16 cellular contexts compared by ENCODE assay signal in the genomic region with DNA sequence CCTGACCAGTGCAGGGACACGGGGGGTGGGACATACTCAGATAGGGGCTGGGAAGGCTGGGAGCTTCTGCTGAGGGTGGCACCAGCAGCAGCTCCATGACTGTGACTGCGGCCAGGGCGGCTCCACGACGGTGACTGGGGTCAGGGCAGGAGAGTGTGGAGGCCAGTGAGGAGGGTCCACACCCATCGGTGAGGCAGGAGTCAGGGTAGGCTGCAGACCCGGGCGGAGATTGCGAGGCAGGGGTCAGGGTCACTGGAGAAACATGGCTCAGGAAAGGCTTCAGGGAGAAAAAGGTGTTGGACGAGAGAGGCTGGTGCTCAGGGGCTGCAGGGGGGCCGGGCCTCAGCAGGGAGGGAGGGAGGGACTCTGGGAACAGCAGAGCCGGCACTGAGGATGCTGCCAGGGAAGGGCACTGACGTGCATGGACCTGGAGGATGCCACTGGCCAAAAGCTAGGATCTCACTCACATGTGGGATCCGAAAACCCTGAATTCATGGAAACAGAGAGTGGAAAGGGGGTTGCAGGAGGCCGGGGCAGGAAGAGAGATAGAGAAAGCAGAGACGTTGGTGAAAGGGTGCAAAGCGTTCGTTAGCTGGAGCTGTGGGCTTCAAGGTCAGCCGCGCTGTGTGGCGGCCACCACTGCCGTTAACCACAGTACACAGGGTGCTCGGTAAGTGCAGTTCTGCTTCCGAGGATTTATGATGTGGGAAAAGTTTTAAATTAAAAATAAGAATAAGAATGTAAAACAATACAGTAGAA. TPM values are rescaled to one million over a fixed set of nuclear protein-coding genes. Genes with fewer than 3 reads are reported as not detected.
DNase-seq lines count a peak whose midpoint lies in the region; ATAC-seq and TF ChIP-seq lines count a peak whose summit lies in the region.
"Had no signal": no experiment of that assay in that cellular context is flagged by ENCODE, and none has a peak within 500 bp of the region (broad histone marks: within the 10 kb centered on the region; RNA-seq: fewer than 3 reads in every experiment).

No MANE protein-coding gene starts in this region.

- H3K9me3 Mint-ChIP-seq in chondrocyte (ENCODE audit: low read depth): no peaks in the 10 kb centered on the region
- H3K9me3 Mint-ChIP-seq in activated CD4-positive, alpha-beta memory T cell treated with anti-CD3 and anti-CD28 coated beads, Interleukin-2, amount 10 ng/mL, durations not matched to agents 7 days and 5 days: no peaks in the 10 kb centered on the region

- DNase-seq in Right ventricle myocardium inferior (ENCODE audit: missing footprints) (peak; percentile 40), cardiac septum (ENCODE audit: low spot score) (no peak), chondrocyte (ENCODE audit: low spot score) (peak; percentile 68), lower lobe of right lung (peak; percentile 21)
- no peak for DNase-seq in activated CD4-positive, alpha-beta memory T cell treated with anti-CD3 and anti-CD28 coated beads, Interleukin-2, amount 10 ng/mL, durations not matched to agents 7 days and 5 days
- DNase-seq: Caco-2, NCI-H446 treated with DMSO at 0.1 percent for 48 hours, NCI-H774, SHP77 had no signal

- no peaks in the 10 kb centered on the region for H3K9me3 ChIP-seq in lower lobe of right lung
- H3K9me3 ChIP-seq: A549, Caco-2 had no signal

- H3K36me3 ChIP-seq in lower lobe of right lung: no peaks in the 10 kb centered on the region

- H3K4me1 Mint-ChIP-seq in chondrocyte (ENCODE audit: low read depth): no peaks in the 10 kb centered on the region
- H3K4me1 Mint-ChIP-seq in activated CD4-positive, alpha-beta memory T cell treated with anti-CD3 and anti-CD28 coated beads, Interleukin-2, amount 10 ng/mL, durations not matched to agents 7 days and 5 days: no peaks in the 10 kb centered on the region

- H3K27ac ChIP-seq in lower lobe of right lung (no peak overlapping the region), temporal lobe (ENCODE audit: low read depth, low read length) (peak overlapping the region; percentile 98)
- H3K27ac ChIP-seq: A549, C4-2B, HL-60 had no signal

- peaks cover 40% of the 10 kb centered on the region for H3K27me3 ChIP-seq in lower lobe of right lung (ENCODE audit: low read depth)

- CTCF ChIA-PET in activated CD4-positive, alpha-beta memory T cell treated with anti-CD3 and anti-CD28 coated beads, Interleukin-2, amount 10 ng/mL, durations not matched to agents 7 days and 5 days (lab: Charles Lee): no interaction called here

- POLR2A ChIA-PET in activated CD4-positive, alpha-beta memory T cell treated with anti-CD3 and anti-CD28 coated beads, Interleukin-2, amount 10 ng/mL, durations not matched to agents 7 days and 5 days (lab: Charles Lee): no interaction called here

- no peaks in the 10 kb centered on the region for H3K4me1 ChIP-seq in lower lobe of right lung
- H3K4me1 ChIP-seq: A549, Caco-2 had no signal

- TF ChIP-seq CTCF in chondrocyte (IDR thresholded peaks at IDR 0.05) (no peak), lower lobe of right lung (IDR thresholded peaks at IDR 0.05) (no peak)

- no peak overlapping the region for H3K4me3 ChIP-seq in lower lobe of right lung
- H3K4me3 ChIP-seq: A549, K562 had no signal

- H3K27ac Mint-ChIP-seq in chondrocyte (ENCODE audit: unreplicated experiment): no peak overlapping the region
- H3K27ac Mint-ChIP-seq in activated CD4-positive, alpha-beta memory T cell treated with anti-CD3 and anti-CD28 coated beads, Interleukin-2, amount 10 ng/mL, durations not matched to agents 7 days and 5 days: no peak overlapping the region

- H3K36me3 Mint-ChIP-seq in chondrocyte (ENCODE audit: low read depth): no peaks in the 10 kb centered on the region
- H3K36me3 Mint-ChIP-seq in activated CD4-positive, alpha-beta memory T cell treated with anti-CD3 and anti-CD28 coated beads, Interleukin-2, amount 10 ng/mL, durations not matched to agents 7 days and 5 days (ENCODE audit: low read depth): peaks cover 3% of the 10 kb centered on the region

- intact Hi-C loops in Right ventricle myocardium inferior (cut with DNase I) (no loop called here), cardiac septum (cut with DNase I) (no loop called here), lower lobe of right lung (cut with DNase I) (no loop called here)

- no peak overlapping the region for H3K4me3 Mint-ChIP-seq in chondrocyte (ENCODE audit: unreplicated experiment)
- H3K4me3 Mint-ChIP-seq in activated CD4-positive, alpha-beta memory T cell treated with anti-CD3 and anti-CD28 coated beads, Interleukin-2, amount 10 ng/mL, durations not matched to agents 7 days and 5 days: no peak overlapping the region

- peaks cover 2% of the 10 kb centered on the region for H3K27me3 Mint-ChIP-seq in chondrocyte (ENCODE audit: low read depth)
- no peaks in the 10 kb centered on the region for H3K27me3 Mint-ChIP-seq in activated CD4-positive, alpha-beta memory T cell treated with anti-CD3 and anti-CD28 coated beads, Interleukin-2, amount 10 ng/mL, durations not matched to agents 7 days and 5 days

- ATAC-seq in Right ventricle myocardium inferior (no peak), lower lobe of right lung (no peak), GM19328 (IDR thresholded peaks at IDR 0.05; ENCODE audit: unreplicated experiment) (no peak)
- ATAC-seq: A549, Panc1 had no signal

RNA-seq across cellular contexts. Expression of a gene that starts 22.0 kb away (rescaled TPM):
- total RNA-seq in Right ventricle myocardium inferior (1,162 TPM), cardiac septum (734 TPM), chondrocyte (240 to 279 TPM (median 256 TPM) in 3 replicates), lower lobe of right lung (173 TPM), temporal lobe (87.8 TPM)
- total RNA-seq in activated CD4-positive, alpha-beta memory T cell treated with anti-CD3 and anti-CD28 coated beads, Interleukin-2, amount 10 ng/mL, durations not matched to agents 7 days and 5 days: 100 to 1,000 TPM; 205 TPM

RNA-seq across cellular contexts. Expression of a gene that starts 22.3 kb away (rescaled TPM):
- total RNA-seq in Right ventricle myocardium inferior (3.9 TPM), cardiac septum (6.5 TPM), chondrocyte (22.8 to 26.5 TPM (median 25.6 TPM) in 3 replicates), lower lobe of right lung (9.7 TPM), temporal lobe (6.4 TPM)
- total RNA-seq in activated CD4-positive, alpha-beta memory T cell treated with anti-CD3 and anti-CD28 coated beads, Interleukin-2, amount 10 ng/mL, durations not matched to agents 7 days and 5 days: 10 to 100 TPM; 14.0 to 16.2 TPM

RNA-seq across cellular contexts. Expression of a gene that starts 26.7 kb away (rescaled TPM):
- total RNA-seq in Right ventricle myocardium inferior: 1.7 TPM
- total RNA-seq in cardiac septum: 4.8 TPM
- 0.46 to 2.3 TPM (median 2.3 TPM) in 3 replicates for total RNA-seq in chondrocyte
- total RNA-seq in lower lobe of right lung: 5.5 TPM
- total RNA-seq in temporal lobe: 4.7 TPM
- 10 to 100 TPM; 13.3 to 16.4 TPM for total RNA-seq in activated CD4-positive, alpha-beta memory T cell treated with anti-CD3 and anti-CD28 coated beads, Interleukin-2, amount 10 ng/mL, durations not matched to agents 7 days and 5 days
- total RNA-seq: Caco-2, K562 had no signal

RNA-seq across cellular contexts. Expression of a gene that starts 36.9 kb away (rescaled TPM):
- 17.3 TPM for total RNA-seq in Right ventricle myocardium inferior
- 12.1 TPM for total RNA-seq in cardiac septum
- 0.85 to 1.3 TPM (median 0.89 TPM) in 3 replicates for total RNA-seq in chondrocyte
- total RNA-seq in lower lobe of right lung: 31.5 TPM
- total RNA-seq in temporal lobe: 0.49 TPM
- under 1 TPM in 1 of 2 experiments, not detected in 1; 0.40 TPM for total RNA-seq in activated CD4-positive, alpha-beta memory T cell treated with anti-CD3 and anti-CD28 coated beads, Interleukin-2, amount 10 ng/mL, durations not matched to agents 7 days and 5 days

RNA-seq across cellular contexts. Expression of a gene that starts 53.6 kb away (rescaled TPM):
- total RNA-seq in Right ventricle myocardium inferior (21.7 TPM), cardiac septum (24.3 TPM), chondrocyte (54.1 to 60.8 TPM (median 55.4 TPM) in 3 replicates), lower lobe of right lung (44.8 TPM), temporal lobe (54.6 TPM)
- 10 to 100 TPM; 51.5 to 52.1 TPM for total RNA-seq in activated CD4-positive, alpha-beta memory T cell treated with anti-CD3 and anti-CD28 coated beads, Interleukin-2, amount 10 ng/mL, durations not matched to agents 7 days and 5 days

Comparison
In these comparisons a context has a peak if more than half of its experiments do, and no peak if none do; other contexts are left out.
1. DNase-seq: peak in Right ventricle myocardium inferior (single experiment), chondrocyte (single experiment) and lower lobe of right lung (single experiment); none in cardiac septum (single experiment) and activated CD4-positive, alpha-beta memory T cell treated with anti-CD3 and anti-CD28 coated beads, Interleukin-2, amount 10 ng/mL, durations not matched to agents 7 days and 5 days (single experiment).